18 cellular contexts compared by ENCODE assay signal in the genomic region with DNA sequence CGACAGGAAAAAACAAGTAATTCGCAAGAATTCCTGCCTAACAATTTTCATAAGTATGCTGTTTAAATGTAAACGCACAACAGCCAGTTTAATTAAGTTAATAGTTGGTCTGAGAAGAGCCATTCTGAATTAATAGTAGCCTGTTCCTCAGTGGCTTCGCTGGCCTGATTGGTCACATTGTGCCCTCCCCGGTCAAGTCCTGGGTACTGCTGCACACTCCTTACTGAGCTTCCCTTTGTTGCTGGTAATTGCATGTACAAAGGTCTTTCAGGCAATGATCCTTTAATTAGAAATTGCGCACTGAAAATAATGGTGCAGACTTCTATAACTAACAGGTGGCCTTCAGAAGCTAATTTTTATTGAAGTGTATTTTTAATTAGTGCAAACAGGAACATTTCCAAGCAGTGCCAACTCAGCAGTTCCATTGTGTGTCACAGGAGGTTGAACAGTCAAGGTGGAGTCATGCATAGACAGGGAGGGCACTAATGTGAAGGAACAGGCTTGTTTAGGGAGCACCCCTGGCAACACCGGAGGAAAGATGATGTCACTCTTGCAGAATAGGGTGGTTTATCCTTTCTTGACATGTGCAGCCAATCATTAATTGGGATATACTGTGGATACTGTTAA.
DNase-seq lines count a peak whose midpoint lies in the region; ATAC-seq, FAIRE-seq and TF ChIP-seq lines count a peak whose summit lies in the region.
"Had no signal": no experiment of that assay in that cellular context is flagged by ENCODE, and none has a peak within 500 bp of the region (broad histone marks: within the 10 kb centered on the region; RNA-seq: fewer than 3 reads in every experiment).

No MANE protein-coding gene starts in this region.

- no peaks in the 10 kb centered on the region for H3K9me1 ChIP-seq in keratinocyte (ENCODE audit: control insufficient read depth, extremely low read depth, insufficient read depth, low read length)

- ATAC-seq in RWPE2 (ENCODE audit: low read depth): peak; percentile 72; the same call in 2 of the 3 replicates
- ATAC-seq: activated CD8-positive, alpha-beta memory T cell treated with anti-CD3 and anti-CD28 coated beads, Interleukin-2, amount 10 ng/mL, durations not matched to agents 7 days and 5 days; lower lobe of right lung; natural killer cell had no signal

- no peak overlapping the region for H2AFZ ChIP-seq in keratinocyte (ENCODE audit: control insufficient read depth, low read length)

- no peaks in the 10 kb centered on the region for H4K20me1 ChIP-seq in keratinocyte (ENCODE audit: control insufficient read depth, extremely low read depth, insufficient read depth, low read length)

- FAIRE-seq in keratinocyte (lab: Jason Lieb, UNC): peak; percentile 79

- dilution Hi-C loops in keratinocyte (cut with MboI; ENCODE audit: extremely low pct_ligation_motif_present, low sequenced_read_pairs): no loop called here

- TF ChIP-seq CTCF in RWPE2 (IDR thresholded peaks at IDR 0.05; ENCODE audit: poor library complexity, severe bottlenecking) (no peak), keratinocyte (optimal IDR thresholded peaks at IDR 0.05 in 1 of 3, IDR thresholded peaks at IDR 0.05 in 1 of 3, conservative IDR thresholded peaks at IDR 0.05 in 1 of 3; ENCODE audit: extremely low read depth in 1 of 3, insufficient read depth in 2 of 3, low read length in 3 of 3) (no peak)

- peak; percentile 8 for DNase-seq in DMS153 treated with DMSO at 0.1 percent for 48 hours (lab: John Stamatoyannopoulos, UW; ENCODE audit: unreplicated experiment)
- DNase-seq in NCI-H1417 (lab: John Stamatoyannopoulos, UW): peak in 2 of 3 experiments; percentile 69 to 96
- no peak for DNase-seq in RWPE2 (ENCODE audit: low spot score)
- no peak for DNase-seq in keratinocyte (ENCODE audit: low read depth, low spot score)
- no peak for DNase-seq in UCSD-AML1 (lab: John Stamatoyannopoulos, UW; ENCODE audit: unreplicated experiment)
- no peak for DNase-seq in ecto neural progenitor cell (ENCODE audit: low spot score)
- no peak for DNase-seq in NCI-H2171 treated with DMSO at 0.1 percent for 48 hours (lab: John Stamatoyannopoulos, UW)
- DNase-seq in stimulated activated CD4-positive, alpha-beta T cell treated with anti-CD3 and anti-CD28 coated beads, Interleukin-4, amount 100 ng/mL, for 1 hour: no peak
- DNase-seq: activated CD8-positive, alpha-beta memory T cell treated with anti-CD3 and anti-CD28 coated beads, Interleukin-2, amount 10 ng/mL, durations not matched to agents 7 days and 5 days; activated gamma-delta T cell; amygdala; Calu3; endodermal cell; lower lobe of right lung; natural killer cell; NCI-H446; T-helper 9 cell; testis had no signal

- H3K36me3 ChIP-seq in RWPE2 (ENCODE audit: low read depth) (no peaks in the 10 kb centered on the region), keratinocyte (ENCODE audit: control insufficient read depth in 2 of 2, extremely low read depth in 1 of 2, insufficient read depth in 2 of 2, low read length in 2 of 2) (no peaks in the 10 kb centered on the region)
- H3K36me3 ChIP-seq: lower lobe of right lung had no signal

- no peak overlapping the region for H3K4me2 ChIP-seq in keratinocyte (ENCODE audit: control insufficient read depth, extremely low read depth, insufficient read depth, low read depth, low read length)

- H3K4me3 ChIP-seq in RWPE2 (ENCODE audit: severe bottlenecking) (no peak overlapping the region), keratinocyte (ENCODE audit: control insufficient read depth in 2 of 3, extremely low read depth in 1 of 3, insufficient read depth in 2 of 3, low read depth in 1 of 3, low read length in 3 of 3) (no peak overlapping the region)
- H3K4me3 ChIP-seq: lower lobe of right lung, testis had no signal

- H3K4me1 ChIP-seq in RWPE2 (ENCODE audit: insufficient read depth, poor library complexity, severe bottlenecking) (no peaks in the 10 kb centered on the region), keratinocyte (ENCODE audit: control insufficient read depth, extremely low read depth, insufficient read depth, low read length) (peaks cover 7% of the 10 kb centered on the region)
- H3K4me1 ChIP-seq: lower lobe of right lung, testis had no signal

- H3K27ac ChIP-seq in RWPE2 (ENCODE audit: poor library complexity, severe bottlenecking): no peak overlapping the region
- no peak overlapping the region for H3K27ac ChIP-seq in keratinocyte (ENCODE audit: control insufficient read depth, insufficient read depth, low read length)
- H3K27ac ChIP-seq: lower lobe of right lung, testis had no signal

- no peaks in the 10 kb centered on the region for H3K79me2 ChIP-seq in keratinocyte (ENCODE audit: control insufficient read depth, insufficient read depth, low read length)

- H3K9me3 ChIP-seq in RWPE2 (ENCODE audit: severe bottlenecking): peaks cover 5% of the 10 kb centered on the region
- H3K9me3 ChIP-seq in keratinocyte (ENCODE audit: control insufficient read depth, low read depth, low read length): peaks cover 1% of the 10 kb centered on the region
- H3K9me3 ChIP-seq: lower lobe of right lung, testis had no signal

- H3K27me3 ChIP-seq in RWPE2 (ENCODE audit: insufficient read depth, poor library complexity, severe bottlenecking) (no peaks in the 10 kb centered on the region), keratinocyte (ENCODE audit: control insufficient read depth, extremely low read depth, insufficient read depth, low read length) (no peaks in the 10 kb centered on the region)
- H3K27me3 ChIP-seq: testis had no signal

- H3K9ac ChIP-seq in keratinocyte (ENCODE audit: control insufficient read depth, extremely low read depth, insufficient read depth, low read length): no peak overlapping the region

Comparison
In these comparisons a context has a peak if more than half of its experiments do, and no peak if none do; other contexts are left out.
1. DNase-seq: peak in DMS153 treated with DMSO at 0.1 percent for 48 hours (single experiment) and NCI-H1417 (2 of 3); none in RWPE2 (single experiment), keratinocyte (single experiment), UCSD-AML1 (single experiment), ecto neural progenitor cell (single experiment), NCI-H2171 treated with DMSO at 0.1 percent for 48 hours (single experiment) and stimulated activated CD4-positive, alpha-beta T cell treated with anti-CD3 and anti-CD28 coated beads, Interleukin-4, amount 100 ng/mL, for 1 hour (single experiment).